Comparison of ENCODE assay signal across 18 cellular contexts in the genomic region with DNA sequence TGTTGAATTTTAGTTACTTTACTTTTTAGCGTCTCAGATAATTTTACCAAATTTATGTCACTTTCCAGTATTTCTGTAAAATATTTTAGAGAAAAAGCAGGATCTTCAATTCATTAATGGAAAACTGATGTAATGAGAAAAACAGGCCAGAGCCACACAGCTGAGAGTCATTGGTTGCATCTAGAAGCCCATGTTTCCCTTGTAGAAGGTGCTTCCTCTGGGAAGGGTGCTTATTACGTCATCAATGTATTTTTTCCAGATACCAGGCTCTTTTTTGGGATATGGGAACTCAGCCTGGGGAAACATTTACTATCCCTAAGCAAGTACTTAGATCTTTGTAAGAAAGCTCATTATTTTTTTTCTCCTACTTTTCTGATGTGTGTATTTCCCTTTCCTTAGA.
DNase-seq lines count a peak whose midpoint lies in the region; ATAC-seq, FAIRE-seq and TF ChIP-seq lines count a peak whose summit lies in the region.
"Had no signal": no experiment of that assay in that cellular context is flagged by ENCODE, and none has a peak within 500 bp of the region (broad histone marks: within the 10 kb centered on the region; RNA-seq: fewer than 3 reads in every experiment).

No MANE protein-coding gene starts in this region.

- H3K79me2 ChIP-seq in GM12878 (ENCODE audit: control insufficient read depth, insufficient read depth, low read length), result no peaks in the 10 kb centered on the region

- TF ChIP-seq POLR2A in GM12878 (IDR thresholded peaks at IDR 0.05; ENCODE audit: low read depth, low read length) (no peak), gastrocnemius medialis (IDR thresholded peaks at IDR 0.05) (no peak)

- TF ChIP-seq CTCF in right atrium auricular region (IDR thresholded peaks at IDR 0.05) (no peak), GM12878 (IDR thresholded peaks at IDR 0.05 in 2 of 3, conservative IDR thresholded peaks at IDR 0.05 in 1 of 3; ENCODE audit: control insufficient read depth in 2 of 3, extremely low read depth in 1 of 3, insufficient read depth in 1 of 3, low read depth in 3 of 3, low read length in 3 of 3) (no peak), liver (IDR thresholded peaks at IDR 0.05; ENCODE audit: low read depth, low read length, missing input control) (no peak), gastrocnemius medialis (IDR thresholded peaks at IDR 0.05 in 4 of 5, conservative IDR thresholded peaks at IDR 0.05 in 1 of 5) (no peak)

- H3K36me3 ChIP-seq in right atrium auricular region, result no peaks in the 10 kb centered on the region
- no peaks in the 10 kb centered on the region for H3K36me3 ChIP-seq in GM12878 (ENCODE audit: control insufficient read depth in 2 of 2, insufficient read depth in 2 of 2, low read length in 1 of 2)
- no peaks in the 10 kb centered on the region for H3K36me3 ChIP-seq in liver (ENCODE audit: control insufficient read depth in 4 of 4, insufficient read depth in 3 of 4, low read depth in 1 of 4, low read length in 3 of 4)
- no peaks in the 10 kb centered on the region for H3K36me3 ChIP-seq in gastrocnemius medialis

- no peak overlapping the region for H3K4me2 ChIP-seq in GM12878 (ENCODE audit: control insufficient read depth, insufficient read depth)

- TF ChIP-seq RAD21 in GM12878 (IDR thresholded peaks at IDR 0.05; ENCODE audit: insufficient read depth, low read depth, low read length) (no peak), liver (IDR thresholded peaks at IDR 0.05) (no peak)

- H3K9me3 Mint-ChIP-seq in immature natural killer cell, result no peaks in the 10 kb centered on the region

- H3K27me3 Mint-ChIP-seq in T-helper 17 cell (no peaks in the 10 kb centered on the region), immature natural killer cell (ENCODE audit: low read depth in 3 of 3) (peaks cover 0 to 2% (median 0%) of the 10 kb centered on the region in 3 donors)
- H3K27me3 Mint-ChIP-seq: B cell had no signal

- H4K20me1 ChIP-seq in GM12878 (ENCODE audit: control insufficient read depth, insufficient read depth), result no peaks in the 10 kb centered on the region

- peaks cover 0 to 26% of the 10 kb centered on the region in 2 donors for H3K4me1 ChIP-seq in right atrium auricular region
- no peaks in the 10 kb centered on the region for H3K4me1 ChIP-seq in GM12878 (ENCODE audit: control insufficient read depth, insufficient read depth, low read length)
- H3K4me1 ChIP-seq in liver (ENCODE audit: control insufficient read depth in 4 of 4, insufficient read depth in 4 of 4, low read length in 3 of 4), result peaks cover 11 to 67% (median 42%) of the 10 kb centered on the region in 4 donors
- peaks cover 3 to 10% of the 10 kb centered on the region in 2 donors for H3K4me1 ChIP-seq in gastrocnemius medialis

- in situ Hi-C loops in GM12878 (cut with MboI), result no loop called here
- in situ Hi-C loops in gastrocnemius medialis (cut with MboI; ENCODE audit: low sequenced_read_pairs in 4 of 4), result no loop called here

- H3K4me3 ChIP-seq in right atrium auricular region (no peak overlapping the region), GM12878 (no peak overlapping the region), liver (ENCODE audit: low read depth in 1 of 3, low read length in 3 of 3) (no peak overlapping the region), gastrocnemius medialis (no peak overlapping the region)

- WGBS in GM12878 (ENCODE audit: insufficient coverage, insufficient replicate concordance, low lambda C conversion rate, missing lambda C conversion rate), result 46% methylated on average over 2 of the region's 2 CpGs
- 70% methylated on average over 2 of the region's 2 CpGs for WGBS in liver

- BruUV-seq in GM12878 (replicated peaks; lab: Mats Ljungman, UMichigan), result no TSS peak

- DNase-seq in Right ventricle myocardium superior (no peak), right atrium auricular region (ENCODE audit: low spot score) (no peak), GM12878 (ENCODE audit: low read depth, low spot score) (no peak), gastrocnemius medialis (no peak), T-helper 1 cell (no peak), T-helper 17 cell (no peak), immature natural killer cell (no peak)
- DNase-seq: 8988T, DND-41, H7, MM.1S, NCI-H1092, NCI-H146, NCI-H2081 treated with DMSO at 0.1 percent for 48 hours, NCI-H774 had no signal

- H3K4me1 Mint-ChIP-seq in T-helper 17 cell (no peaks in the 10 kb centered on the region), immature natural killer cell (no peaks in the 10 kb centered on the region)
- H3K4me1 Mint-ChIP-seq: B cell had no signal

- RAD21 ChIA-PET in GM12878 (lab: Charles Lee; ENCODE audit: unreplicated experiment), result interaction anchor here (0.9 to 1.5 kb wide), 3 partner anchors 9 to 243 kb away, joined by 3 to 4 read pairs (median 4); no protein-coding TSS in a partner anchor

- intact Hi-C loops in Right ventricle myocardium superior (cut with DNase I) (no loop called here), GM12878 (cut with micrococcal nuclease; ENCODE audit: unreplicated experiment) (no loop called here), gastrocnemius medialis (cut with DNase I; ENCODE audit: low total_unique reads) (no loop called here)

- H3K36me3 Mint-ChIP-seq in T-helper 17 cell (ENCODE audit: low read depth) (no peaks in the 10 kb centered on the region), immature natural killer cell (peaks cover 0 to 4% (median 0%) of the 10 kb centered on the region in 3 donors)

- SMC1A ChIA-PET in GM12878 (lab: Charles Lee; ENCODE audit: uncharacterized antibody, unreplicated experiment), result interaction anchor here (0.8 to 4.4 kb wide), 7 partner anchors 9 to 244 kb away, joined by 3 to 18 read pairs (median 3); no protein-coding TSS in a partner anchor

- H3K9me3 ChIP-seq in right atrium auricular region (no peaks in the 10 kb centered on the region), GM12878 (replicated peaks; ENCODE audit: control insufficient read depth, insufficient read depth, low read length) (no peaks in the 10 kb centered on the region), liver (ENCODE audit: control insufficient read depth in 4 of 4, low read length in 3 of 4) (no peaks in the 10 kb centered on the region), gastrocnemius medialis (no peaks in the 10 kb centered on the region), T-helper 17 cell (ENCODE audit: control insufficient read depth, low read length, poor library complexity, severe bottlenecking) (no peaks in the 10 kb centered on the region)

- ATAC-seq in Right ventricle myocardium superior (ENCODE audit: poor library complexity), result peak; percentile 52
- ATAC-seq in GM12878, result no peak
- ATAC-seq in gastrocnemius medialis, result no peak
- no peak for ATAC-seq in T-helper 17 cell

- H3K27ac Mint-ChIP-seq in T-helper 17 cell (no peak overlapping the region), immature natural killer cell (no peak overlapping the region)
- H3K27ac Mint-ChIP-seq: B cell had no signal

- POLR2A ChIA-PET in GM12878 (lab: Charles Lee), result interaction anchor here (0.6 kb wide), 1 partner anchor 10 kb away, joined by 5 read pairs; no protein-coding TSS in a partner anchor

- no peak for FAIRE-seq in GM12878 (lab: Jason Lieb, UNC)
- FAIRE-seq: HTR-8/SVneo had no signal

- H2AFZ ChIP-seq in GM12878 (ENCODE audit: control insufficient read depth, low read depth, low read length), result no peak overlapping the region

- H3K27me3 ChIP-seq in right atrium auricular region (no peaks in the 10 kb centered on the region), GM12878 (replicated peaks in 1 of 2; ENCODE audit: control insufficient read depth in 2 of 2, insufficient read depth in 2 of 2, low read length in 1 of 2) (no peaks in the 10 kb centered on the region; a peak in 1 of 4 replicates), liver (ENCODE audit: control insufficient read depth in 4 of 4, insufficient read depth in 4 of 4, low read length in 3 of 4) (no peaks in the 10 kb centered on the region), gastrocnemius medialis (no peaks in the 10 kb centered on the region)

- H3K9ac ChIP-seq in GM12878 (ENCODE audit: control insufficient read depth, insufficient read depth, low read length) (no peak overlapping the region), liver (ENCODE audit: low read depth in 1 of 2, low read length in 2 of 2) (no peak overlapping the region)

- no peak for TF ChIP-seq EP300 in GM12878 (IDR thresholded peaks at IDR 0.05; ENCODE audit: borderline replicate concordance in 1 of 2, control insufficient read depth in 1 of 2, low read depth in 2 of 2, low read length in 2 of 2)

- H3K27ac ChIP-seq in right atrium auricular region (peak overlapping the region in 1 of 2 donors; percentile 60), GM12878 (ENCODE audit: control insufficient read depth, insufficient read depth) (no peak overlapping the region), liver (ENCODE audit: low read depth in 1 of 2, low read length in 2 of 2) (peak overlapping the region; percentile 85 to 89), gastrocnemius medialis (peak overlapping the region in 3 of 4 donors; percentile 45 to 54 (median 45))

- CTCF ChIA-PET in GM12878 (lab: Yijun Ruan, JAX), result interaction anchor here (0.7 to 1.5 kb wide), 4 partner anchors 54 to 244 kb away, joined by 3 to 4 read pairs (median 3); no protein-coding TSS in a partner anchor

- no peak overlapping the region for H3K4me3 Mint-ChIP-seq in T-helper 17 cell
- H3K4me3 Mint-ChIP-seq in immature natural killer cell, result no peak overlapping the region
- H3K4me3 Mint-ChIP-seq: B cell had no signal

TF ChIP-seq in GM12878, 131 proteins besides CTCF, POLR2A, EP300 and RAD21:
- peak; percentile 22; the same call in 1 of the 2 replicates for TF ChIP-seq ATF7 (IDR thresholded peaks at IDR 0.05; ENCODE audit: low read depth)
- TF ChIP-seq ZSCAN29 (IDR thresholded peaks at IDR 0.05), result no peak

TF ChIP-seq in liver, 16 proteins besides CTCF, POLR2A, EP300 and RAD21 (continues in another document):
- TF ChIP-seq TAF1 (conservative IDR thresholded peaks at IDR 0.05) (no peak), GABPA (IDR thresholded peaks at IDR 0.05 in 1 of 2, conservative IDR thresholded peaks at IDR 0.05 in 1 of 2) (no peak)
- TF ChIP-seq, protein P1, sequence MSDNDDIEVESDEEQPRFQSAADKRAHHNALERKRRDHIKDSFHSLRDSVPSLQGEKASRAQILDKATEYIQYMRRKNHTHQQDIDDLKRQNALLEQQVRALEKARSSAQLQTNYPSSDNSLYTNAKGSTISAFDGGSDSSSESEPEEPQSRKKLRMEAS (IDR thresholded peaks at IDR 0.05), result no peak
